ENCODE assay signal across 2 cellular contexts in the genomic region with DNA sequence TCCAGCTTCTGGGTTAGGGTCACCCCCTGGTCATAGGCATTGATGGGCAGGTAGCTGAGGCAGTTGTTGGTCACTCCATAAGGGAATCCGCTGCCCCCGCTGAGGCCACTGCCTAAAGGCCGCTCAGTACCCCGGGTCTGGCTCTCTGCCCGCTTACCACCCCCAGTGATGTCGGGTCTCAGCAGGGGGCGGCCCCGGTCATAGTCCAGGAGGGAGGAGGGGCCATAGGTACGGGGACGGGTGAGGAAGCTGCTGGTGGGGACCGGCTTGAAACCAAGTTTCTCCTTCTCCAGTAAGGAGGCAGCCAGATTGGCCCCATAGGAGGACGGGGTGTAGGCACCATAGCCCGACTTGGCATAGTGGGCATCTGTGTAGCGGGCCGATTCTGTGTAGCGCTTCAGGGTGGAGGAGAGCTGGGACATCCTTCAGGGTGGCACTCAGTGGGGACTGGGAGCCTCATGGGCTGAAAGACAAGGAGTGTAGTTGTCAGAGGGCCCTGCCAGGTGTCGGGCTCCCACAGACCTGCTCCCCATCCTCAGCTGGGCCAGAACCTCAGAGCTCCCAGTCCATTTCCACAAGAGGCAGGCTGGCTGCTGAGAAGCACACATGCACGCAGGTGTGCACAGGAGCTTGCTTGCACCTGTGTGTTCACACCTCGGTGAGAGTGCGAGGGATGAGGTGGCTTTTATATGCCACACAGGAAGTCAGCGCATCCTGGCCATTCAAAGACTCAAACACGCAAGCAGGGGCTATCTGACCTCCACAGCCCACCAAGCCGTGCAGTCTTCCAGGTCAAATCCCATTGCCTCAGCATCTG.
TF ChIP-seq lines count a peak whose summit lies in the region.

No MANE protein-coding gene starts in this region.

TF ChIP-seq in HEK293, 187 proteins besides CTCF, POLR2A, EP300 and RAD21:
- TF ChIP-seq ZNF670 (tag by site-specific recombination; IDR thresholded peaks at IDR 0.05; ENCODE audit: low read depth) (no peak), GLIS2 (tag by site-specific recombination; IDR thresholded peaks at IDR 0.05) (0 out of 2 replicates have a peak, but pooled peaks have one; percentile 23), ZBTB48 (tag by site-specific recombination; IDR thresholded peaks at IDR 0.05) (no peak), YY2 (tag by site-specific recombination; IDR thresholded peaks at IDR 0.05) (no peak), ZNF302 (tag by site-specific recombination; IDR thresholded peaks at IDR 0.05; ENCODE audit: low read depth) (no peak), GLIS1 (tag by site-specific recombination; IDR thresholded peaks at IDR 0.05) (peak; percentile 37), BCL11A (tag by site-specific recombination; IDR thresholded peaks at IDR 0.05; ENCODE audit: low read depth) (no peak), ZNF701 (tag by site-specific recombination; IDR thresholded peaks at IDR 0.05) (no peak), ZNF169 (tag by site-specific recombination; IDR thresholded peaks at IDR 0.05) (no peak), ZSCAN30 (tag by site-specific recombination; IDR thresholded peaks at IDR 0.05) (no peak), ZNF19 (tag by site-specific recombination; IDR thresholded peaks at IDR 0.05; ENCODE audit: low read depth) (no peak), ZNF23 (tag by site-specific recombination; IDR thresholded peaks at IDR 0.05; ENCODE audit: borderline replicate concordance) (no peak)
- TF ChIP-seq, protein P1, sequence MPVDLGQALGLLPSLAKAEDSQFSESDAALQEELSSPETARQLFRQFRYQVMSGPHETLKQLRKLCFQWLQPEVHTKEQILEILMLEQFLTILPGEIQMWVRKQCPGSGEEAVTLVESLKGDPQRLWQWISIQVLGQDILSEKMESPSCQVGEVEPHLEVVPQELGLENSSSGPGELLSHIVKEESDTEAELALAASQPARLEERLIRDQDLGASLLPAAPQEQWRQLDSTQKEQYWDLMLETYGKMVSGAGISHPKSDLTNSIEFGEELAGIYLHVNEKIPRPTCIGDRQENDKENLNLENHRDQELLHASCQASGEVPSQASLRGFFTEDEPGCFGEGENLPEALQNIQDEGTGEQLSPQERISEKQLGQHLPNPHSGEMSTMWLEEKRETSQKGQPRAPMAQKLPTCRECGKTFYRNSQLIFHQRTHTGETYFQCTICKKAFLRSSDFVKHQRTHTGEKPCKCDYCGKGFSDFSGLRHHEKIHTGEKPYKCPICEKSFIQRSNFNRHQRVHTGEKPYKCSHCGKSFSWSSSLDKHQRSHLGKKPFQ (tag by site-specific recombination; IDR thresholded peaks at IDR 0.05) = peak; percentile 37; the same call in 1 of the 2 replicates
- TF ChIP-seq, protein P2, sequence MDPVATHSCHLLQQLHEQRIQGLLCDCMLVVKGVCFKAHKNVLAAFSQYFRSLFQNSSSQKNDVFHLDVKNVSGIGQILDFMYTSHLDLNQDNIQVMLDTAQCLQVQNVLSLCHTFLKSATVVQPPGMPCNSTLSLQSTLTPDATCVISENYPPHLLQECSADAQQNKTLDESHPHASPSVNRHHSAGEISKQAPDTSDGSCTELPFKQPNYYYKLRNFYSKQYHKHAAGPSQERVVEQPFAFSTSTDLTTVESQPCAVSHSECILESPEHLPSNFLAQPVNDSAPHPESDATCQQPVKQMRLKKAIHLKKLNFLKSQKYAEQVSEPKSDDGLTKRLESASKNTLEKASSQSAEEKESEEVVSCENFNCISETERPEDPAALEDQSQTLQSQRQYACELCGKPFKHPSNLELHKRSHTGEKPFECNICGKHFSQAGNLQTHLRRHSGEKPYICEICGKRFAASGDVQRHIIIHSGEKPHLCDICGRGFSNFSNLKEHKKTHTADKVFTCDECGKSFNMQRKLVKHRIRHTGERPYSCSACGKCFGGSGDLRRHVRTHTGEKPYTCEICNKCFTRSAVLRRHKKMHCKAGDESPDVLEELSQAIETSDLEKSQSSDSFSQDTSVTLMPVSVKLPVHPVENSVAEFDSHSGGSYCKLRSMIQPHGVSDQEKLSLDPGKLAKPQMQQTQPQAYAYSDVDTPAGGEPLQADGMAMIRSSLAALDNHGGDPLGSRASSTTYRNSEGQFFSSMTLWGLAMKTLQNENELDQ (tag by site-specific recombination; IDR thresholded peaks at IDR 0.05; ENCODE audit: low read depth) = no peak

TF ChIP-seq in H1, 55 proteins besides CTCF, POLR2A, EP300 and RAD21:
- TF ChIP-seq, protein P3, sequence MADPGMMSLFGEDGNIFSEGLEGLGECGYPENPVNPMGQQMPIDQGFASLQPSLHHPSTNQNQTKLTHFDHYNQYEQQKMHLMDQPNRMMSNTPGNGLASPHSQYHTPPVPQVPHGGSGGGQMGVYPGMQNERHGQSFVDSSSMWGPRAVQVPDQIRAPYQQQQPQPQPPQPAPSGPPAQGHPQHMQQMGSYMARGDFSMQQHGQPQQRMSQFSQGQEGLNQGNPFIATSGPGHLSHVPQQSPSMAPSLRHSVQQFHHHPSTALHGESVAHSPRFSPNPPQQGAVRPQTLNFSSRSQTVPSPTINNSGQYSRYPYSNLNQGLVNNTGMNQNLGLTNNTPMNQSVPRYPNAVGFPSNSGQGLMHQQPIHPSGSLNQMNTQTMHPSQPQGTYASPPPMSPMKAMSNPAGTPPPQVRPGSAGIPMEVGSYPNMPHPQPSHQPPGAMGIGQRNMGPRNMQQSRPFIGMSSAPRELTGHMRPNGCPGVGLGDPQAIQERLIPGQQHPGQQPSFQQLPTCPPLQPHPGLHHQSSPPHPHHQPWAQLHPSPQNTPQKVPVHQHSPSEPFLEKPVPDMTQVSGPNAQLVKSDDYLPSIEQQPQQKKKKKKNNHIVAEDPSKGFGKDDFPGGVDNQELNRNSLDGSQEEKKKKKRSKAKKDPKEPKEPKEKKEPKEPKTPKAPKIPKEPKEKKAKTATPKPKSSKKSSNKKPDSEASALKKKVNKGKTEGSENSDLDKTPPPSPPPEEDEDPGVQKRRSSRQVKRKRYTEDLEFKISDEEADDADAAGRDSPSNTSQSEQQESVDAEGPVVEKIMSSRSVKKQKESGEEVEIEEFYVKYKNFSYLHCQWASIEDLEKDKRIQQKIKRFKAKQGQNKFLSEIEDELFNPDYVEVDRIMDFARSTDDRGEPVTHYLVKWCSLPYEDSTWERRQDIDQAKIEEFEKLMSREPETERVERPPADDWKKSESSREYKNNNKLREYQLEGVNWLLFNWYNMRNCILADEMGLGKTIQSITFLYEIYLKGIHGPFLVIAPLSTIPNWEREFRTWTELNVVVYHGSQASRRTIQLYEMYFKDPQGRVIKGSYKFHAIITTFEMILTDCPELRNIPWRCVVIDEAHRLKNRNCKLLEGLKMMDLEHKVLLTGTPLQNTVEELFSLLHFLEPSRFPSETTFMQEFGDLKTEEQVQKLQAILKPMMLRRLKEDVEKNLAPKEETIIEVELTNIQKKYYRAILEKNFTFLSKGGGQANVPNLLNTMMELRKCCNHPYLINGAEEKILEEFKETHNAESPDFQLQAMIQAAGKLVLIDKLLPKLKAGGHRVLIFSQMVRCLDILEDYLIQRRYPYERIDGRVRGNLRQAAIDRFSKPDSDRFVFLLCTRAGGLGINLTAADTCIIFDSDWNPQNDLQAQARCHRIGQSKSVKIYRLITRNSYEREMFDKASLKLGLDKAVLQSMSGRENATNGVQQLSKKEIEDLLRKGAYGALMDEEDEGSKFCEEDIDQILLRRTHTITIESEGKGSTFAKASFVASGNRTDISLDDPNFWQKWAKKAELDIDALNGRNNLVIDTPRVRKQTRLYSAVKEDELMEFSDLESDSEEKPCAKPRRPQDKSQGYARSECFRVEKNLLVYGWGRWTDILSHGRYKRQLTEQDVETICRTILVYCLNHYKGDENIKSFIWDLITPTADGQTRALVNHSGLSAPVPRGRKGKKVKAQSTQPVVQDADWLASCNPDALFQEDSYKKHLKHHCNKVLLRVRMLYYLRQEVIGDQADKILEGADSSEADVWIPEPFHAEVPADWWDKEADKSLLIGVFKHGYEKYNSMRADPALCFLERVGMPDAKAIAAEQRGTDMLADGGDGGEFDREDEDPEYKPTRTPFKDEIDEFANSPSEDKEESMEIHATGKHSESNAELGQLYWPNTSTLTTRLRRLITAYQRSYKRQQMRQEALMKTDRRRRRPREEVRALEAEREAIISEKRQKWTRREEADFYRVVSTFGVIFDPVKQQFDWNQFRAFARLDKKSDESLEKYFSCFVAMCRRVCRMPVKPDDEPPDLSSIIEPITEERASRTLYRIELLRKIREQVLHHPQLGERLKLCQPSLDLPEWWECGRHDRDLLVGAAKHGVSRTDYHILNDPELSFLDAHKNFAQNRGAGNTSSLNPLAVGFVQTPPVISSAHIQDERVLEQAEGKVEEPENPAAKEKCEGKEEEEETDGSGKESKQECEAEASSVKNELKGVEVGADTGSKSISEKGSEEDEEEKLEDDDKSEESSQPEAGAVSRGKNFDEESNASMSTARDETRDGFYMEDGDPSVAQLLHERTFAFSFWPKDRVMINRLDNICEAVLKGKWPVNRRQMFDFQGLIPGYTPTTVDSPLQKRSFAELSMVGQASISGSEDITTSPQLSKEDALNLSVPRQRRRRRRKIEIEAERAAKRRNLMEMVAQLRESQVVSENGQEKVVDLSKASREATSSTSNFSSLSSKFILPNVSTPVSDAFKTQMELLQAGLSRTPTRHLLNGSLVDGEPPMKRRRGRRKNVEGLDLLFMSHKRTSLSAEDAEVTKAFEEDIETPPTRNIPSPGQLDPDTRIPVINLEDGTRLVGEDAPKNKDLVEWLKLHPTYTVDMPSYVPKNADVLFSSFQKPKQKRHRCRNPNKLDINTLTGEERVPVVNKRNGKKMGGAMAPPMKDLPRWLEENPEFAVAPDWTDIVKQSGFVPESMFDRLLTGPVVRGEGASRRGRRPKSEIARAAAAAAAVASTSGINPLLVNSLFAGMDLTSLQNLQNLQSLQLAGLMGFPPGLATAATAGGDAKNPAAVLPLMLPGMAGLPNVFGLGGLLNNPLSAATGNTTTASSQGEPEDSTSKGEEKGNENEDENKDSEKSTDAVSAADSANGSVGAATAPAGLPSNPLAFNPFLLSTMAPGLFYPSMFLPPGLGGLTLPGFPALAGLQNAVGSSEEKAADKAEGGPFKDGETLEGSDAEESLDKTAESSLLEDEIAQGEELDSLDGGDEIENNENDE (IDR thresholded peaks at IDR 0.05; ENCODE audit: insufficient replicate concordance, low read length) = no peak
- no peak for TF ChIP-seq HDAC2 (IDR thresholded peaks at IDR 0.05; ENCODE audit: borderline replicate concordance in 1 of 2, low read depth in 2 of 2, low read length in 2 of 2)
